Comparison of ENCODE assay signal across 1 cellular context in genomic region chr4:25970691-25971427, GRCh38.
TF ChIP-seq lines count a peak whose summit lies in the region.

No MANE protein-coding gene starts in this region.

TF ChIP-seq in H1, 55 proteins besides CTCF, POLR2A, EP300 and RAD21:
- TF ChIP-seq TBP (IDR thresholded peaks at IDR 0.05; ENCODE audit: low read depth, low read length) (no peak), RXRA (IDR thresholded peaks at IDR 0.05; ENCODE audit: insufficient read depth, low read depth, low read length) (no peak), SIX5 (IDR thresholded peaks at IDR 0.05; ENCODE audit: low read depth, low read length) (no peak), RNF2 (IDR thresholded peaks at IDR 0.05; ENCODE audit: borderline replicate concordance, low read depth, low read length, missing control alignments, poor library complexity, severe bottlenecking) (no peak), RBBP5 (IDR thresholded peaks at IDR 0.05; ENCODE audit: borderline replicate concordance, low read depth, low read length) (no peak), POLR2AphosphoS5 (IDR thresholded peaks at IDR 0.05; ENCODE audit: low read depth, low read length) (no peak)
